In the genomic region with DNA sequence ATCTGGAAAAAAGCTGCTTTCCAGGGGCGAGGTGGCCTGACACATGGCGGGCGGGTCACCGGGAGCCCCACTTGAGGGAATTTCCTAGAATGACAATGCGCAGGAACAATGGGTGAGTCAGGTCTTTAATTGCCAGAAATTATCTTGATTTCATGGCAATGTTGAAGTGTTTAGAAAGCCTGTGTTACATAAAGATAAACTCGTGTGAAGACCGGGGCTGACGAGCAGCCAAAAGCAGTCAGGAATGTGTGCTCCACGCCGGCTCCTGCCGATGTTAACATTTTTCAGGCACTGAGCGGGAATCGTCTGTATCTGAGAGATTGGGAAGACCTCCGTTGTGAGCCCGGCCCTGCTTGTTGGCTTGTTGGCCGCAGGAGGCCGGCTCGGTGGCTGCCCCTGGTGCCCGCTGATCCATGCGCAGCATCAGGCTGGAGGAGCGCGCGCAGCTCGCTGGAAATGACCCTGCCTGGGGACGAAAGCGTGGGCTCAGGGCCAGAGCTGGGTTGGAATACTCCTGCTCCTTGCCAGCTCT, we compare ENCODE assay signal across 10 cellular contexts.
DNase-seq lines count a peak whose midpoint lies in the region; ATAC-seq and TF ChIP-seq lines count a peak whose summit lies in the region.
"Had no signal": no experiment of that assay in that cellular context is flagged by ENCODE, and none has a peak within 500 bp of the region (broad histone marks: within the 10 kb centered on the region; RNA-seq: fewer than 3 reads in every experiment).

No MANE protein-coding gene starts in this region.

- H3K27ac ChIP-seq in SJSA1, result peak overlapping the region; percentile 81

- H3K27me3 ChIP-seq in SJSA1 (replicated peaks), result no peaks in the 10 kb centered on the region

- H3K36me3 Mint-ChIP-seq in activated naive CD4-positive, alpha-beta T cell treated with anti-CD3 and anti-CD28 coated beads, Interleukin-2, amount 50 U/mL, for 72 hours, result no peaks in the 10 kb centered on the region

- ATAC-seq in omental fat pad (ENCODE audit: low FRiP score) (peak; percentile 44), HG02759 (IDR thresholded peaks at IDR 0.05; ENCODE audit: unreplicated experiment) (no peak), GM21526 (IDR thresholded peaks at IDR 0.05; ENCODE audit: low FRiP score, unreplicated experiment) (no peak)
- ATAC-seq in activated naive CD4-positive, alpha-beta T cell treated with anti-CD3 and anti-CD28 coated beads, Interleukin-2, amount 50 U/mL, for 72 hours, result no peak

- TF ChIP-seq CTCF in fibroblast of pulmonary artery (IDR thresholded peaks at IDR 0.05; ENCODE audit: low read length, missing control alignments), result no peak
- TF ChIP-seq CTCF in omental fat pad (IDR thresholded peaks at IDR 0.05), result no peak

- no peak overlapping the region for H3K27ac Mint-ChIP-seq in activated naive CD4-positive, alpha-beta T cell treated with anti-CD3 and anti-CD28 coated beads, Interleukin-2, amount 50 U/mL, for 72 hours

- peaks cover 25% of the 10 kb centered on the region for H3K4me1 ChIP-seq in SJSA1 (replicated peaks)

- H3K4me3 ChIP-seq in SJSA1, result peak overlapping the region; percentile 5; the same call in 1 of the 2 replicates
- no peak overlapping the region for H3K4me3 ChIP-seq in fibroblast of pulmonary artery (replicated peaks; ENCODE audit: low read depth, low read length)

- H3K9me3 ChIP-seq in SJSA1 (replicated peaks), result no peaks in the 10 kb centered on the region

- DNase-seq in Daoy (ENCODE audit: low read depth) (peak; percentile 93), SJSA1 (ENCODE audit: low read depth in 1 of 2, low spot score in 2 of 2) (peak; percentile 90 to 93), fibroblast of pulmonary artery (ENCODE audit: low read depth) (peak; percentile 93), omental fat pad (ENCODE audit: low spot score) (no peak), NCI-H1694 treated with DMSO at 0.1 percent for 48 hours (lab: John Stamatoyannopoulos, UW) (no peak)
- DNase-seq in activated naive CD4-positive, alpha-beta T cell treated with anti-CD3 and anti-CD28 coated beads, Interleukin-2, amount 50 U/mL, for 72 hours (ENCODE audit: low spot score in 2 of 2), result no peak
- DNase-seq: anterior cingulate cortex, KBM-7 had no signal

- H3K36me3 ChIP-seq in SJSA1, result no peaks in the 10 kb centered on the region

- no peaks in the 10 kb centered on the region for H3K9me3 Mint-ChIP-seq in activated naive CD4-positive, alpha-beta T cell treated with anti-CD3 and anti-CD28 coated beads, Interleukin-2, amount 50 U/mL, for 72 hours

Comparison
In these comparisons a context has a peak if more than half of its experiments do, and no peak if none do; other contexts are left out.
1. DNase-seq: peak in Daoy (single experiment), SJSA1 (2 of 2) and fibroblast of pulmonary artery (single experiment); none in omental fat pad (single experiment), activated naive CD4-positive, alpha-beta T cell treated with anti-CD3 and anti-CD28 coated beads, Interleukin-2, amount 50 U/mL, for 72 hours (0 of 2) and NCI-H1694 treated with DMSO at 0.1 percent for 48 hours (single experiment).